8 cellular contexts compared by ENCODE assay signal in the genomic region with DNA sequence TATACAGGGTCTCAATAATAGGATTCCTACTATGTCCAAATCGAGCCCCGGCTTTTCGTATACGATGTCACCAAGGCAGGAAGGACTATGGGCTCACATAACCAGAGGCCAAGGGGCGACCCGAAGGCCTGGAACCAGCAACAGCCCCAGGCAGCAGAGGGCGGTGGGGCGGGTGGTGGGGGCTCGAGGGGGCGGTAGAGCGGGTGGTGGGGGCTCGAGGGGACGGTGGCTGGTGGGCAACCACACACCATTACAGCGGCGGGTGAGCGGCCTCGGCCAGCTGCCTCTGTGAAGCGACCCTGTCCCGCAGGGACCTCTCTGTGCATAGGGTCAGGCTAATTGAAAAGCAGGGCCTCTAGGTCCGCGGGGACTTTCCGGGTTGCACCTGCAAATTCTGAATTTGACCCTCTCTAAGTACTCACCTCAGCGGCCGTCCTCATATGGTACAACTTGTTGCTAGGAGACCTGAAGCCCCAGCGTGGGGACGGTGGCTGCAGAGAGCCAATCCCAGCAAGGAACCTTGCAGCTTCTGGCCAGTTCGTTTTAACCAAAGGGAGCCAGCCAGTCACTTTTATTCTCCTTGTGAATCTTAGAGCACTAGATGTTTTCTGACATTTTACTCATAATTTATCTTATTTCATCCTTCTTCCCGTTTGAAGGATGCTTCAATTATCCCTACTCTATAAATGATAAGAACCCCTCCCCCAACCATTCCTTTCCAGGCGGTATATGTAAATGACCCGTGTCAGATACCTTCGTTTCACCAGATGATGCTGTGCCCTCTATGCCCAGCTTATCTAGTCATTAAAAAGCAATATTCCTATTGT. TPM values are rescaled to one million over a fixed set of nuclear protein-coding genes. Genes with fewer than 3 reads are reported as not detected.
DNase-seq lines count a peak whose midpoint lies in the region; ATAC-seq and TF ChIP-seq lines count a peak whose summit lies in the region.

A gene with protein sequence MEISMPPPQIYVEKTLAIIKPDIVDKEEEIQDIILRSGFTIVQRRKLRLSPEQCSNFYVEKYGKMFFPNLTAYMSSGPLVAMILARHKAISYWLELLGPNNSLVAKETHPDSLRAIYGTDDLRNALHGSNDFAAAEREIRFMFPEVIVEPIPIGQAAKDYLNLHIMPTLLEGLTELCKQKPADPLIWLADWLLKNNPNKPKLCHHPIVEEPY (minus strand): TSS at position 480 of the 827 bp plus-strand sequence. CDS start 648 bp downstream, outside the sequence.

- H3K4me1 ChIP-seq in duodenal mucosa (ENCODE audit: control insufficient read depth in 1 of 2, insufficient read depth in 2 of 2, low read length in 2 of 2): peaks cover 0 to 6% of the 10 kb centered on the region in 2 donors
- peaks cover 9 to 13% of the 10 kb centered on the region in 2 donors for H3K4me1 ChIP-seq in left lung

- intact Hi-C loops in activated CD8-positive, alpha-beta T cell treated with anti-CD3 and anti-CD28 coated beads for 36 hours (cut with micrococcal nuclease): no loop called here
- intact Hi-C loops in left lung (cut with DNase I): loop anchor here in 1 of 2 donors (10.0 kb wide), 1 partner anchor 54 kb away; the partner anchor contains the start of gene WNT8A

- H3K36me3 Mint-ChIP-seq in activated CD8-positive, alpha-beta T cell treated with anti-CD3 and anti-CD28 coated beads for 36 hours (ENCODE audit: low read depth): no peaks in the 10 kb centered on the region
- no peaks in the 10 kb centered on the region for H3K36me3 Mint-ChIP-seq in activated CD8-positive, alpha-beta T cell treated with anti-CD3 and anti-CD28 coated beads, Interleukin-2, amount 10 ng/mL, durations not matched to agents 7 days and 5 days (ENCODE audit: low read depth)
- H3K36me3 Mint-ChIP-seq in T-helper 17 cell (ENCODE audit: low read depth): no peaks in the 10 kb centered on the region

- peaks cover 4% of the 10 kb centered on the region for H3K4me1 Mint-ChIP-seq in activated CD8-positive, alpha-beta T cell treated with anti-CD3 and anti-CD28 coated beads for 36 hours (ENCODE audit: low read depth)
- H3K4me1 Mint-ChIP-seq in activated CD8-positive, alpha-beta T cell treated with anti-CD3 and anti-CD28 coated beads, Interleukin-2, amount 10 ng/mL, durations not matched to agents 7 days and 5 days (ENCODE audit: low read depth): no peaks in the 10 kb centered on the region
- no peaks in the 10 kb centered on the region for H3K4me1 Mint-ChIP-seq in T-helper 17 cell

- CTCF ChIA-PET in activated CD8-positive, alpha-beta T cell treated with anti-CD3 and anti-CD28 coated beads for 36 hours (lab: Charles Lee): interaction anchor here (0.8 to 2.0 kb wide), 6 partner anchors 58 to 360 kb away, joined by 3 to 8 read pairs (median 5); no protein-coding TSS in a partner anchor
- CTCF ChIA-PET in activated CD8-positive, alpha-beta T cell treated with anti-CD3 and anti-CD28 coated beads, Interleukin-2, amount 10 ng/mL, durations not matched to agents 7 days and 5 days (lab: Charles Lee): interaction anchor here (0.7 to 1.7 kb wide), 4 partner anchors 14 to 379 kb away, joined by 3 to 10 read pairs (median 3); no protein-coding TSS in a partner anchor

- ATAC-seq in activated CD8-positive, alpha-beta T cell treated with anti-CD3 and anti-CD28 coated beads for 36 hours: no peak
- ATAC-seq in activated CD8-positive, alpha-beta T cell treated with anti-CD3 and anti-CD28 coated beads, Interleukin-2, amount 10 ng/mL, durations not matched to agents 7 days and 5 days: no peak
- peak; percentile 97 for ATAC-seq in left lung
- ATAC-seq in T-helper 17 cell: no peak
- no peak for ATAC-seq in GM18873 (IDR thresholded peaks at IDR 0.05; ENCODE audit: low FRiP score, unreplicated experiment)

- DNase-seq in activated CD8-positive, alpha-beta T cell treated with anti-CD3 and anti-CD28 coated beads for 36 hours: peak; percentile 28
- no peak for DNase-seq in activated CD8-positive, alpha-beta T cell treated with anti-CD3 and anti-CD28 coated beads, Interleukin-2, amount 10 ng/mL, durations not matched to agents 7 days and 5 days
- DNase-seq in NCI-H510A (lab: John Stamatoyannopoulos, UW) (peak; percentile 38), left lung (peak; percentile 75 to 85), stromal cell of bone marrow (ENCODE audit: low read depth) (peak; percentile 45), T-helper 17 cell (no peak)

- no peaks in the 10 kb centered on the region for H3K36me3 ChIP-seq in duodenal mucosa (ENCODE audit: control insufficient read depth in 1 of 2, insufficient read depth in 2 of 2, low read length in 2 of 2)
- H3K36me3 ChIP-seq in left lung: no peaks in the 10 kb centered on the region

- H3K9ac ChIP-seq in duodenal mucosa (ENCODE audit: low read depth in 1 of 2, low read length in 2 of 2): no peak within 1 kb of the TSS

- H3K27ac ChIP-seq in duodenal mucosa (ENCODE audit: low read depth, low read length) (no peak within 1 kb of the TSS), left lung (no peak within 1 kb of the TSS)

- H3K27ac Mint-ChIP-seq in activated CD8-positive, alpha-beta T cell treated with anti-CD3 and anti-CD28 coated beads for 36 hours: no peak within 1 kb of the TSS
- no peak within 1 kb of the TSS for H3K27ac Mint-ChIP-seq in activated CD8-positive, alpha-beta T cell treated with anti-CD3 and anti-CD28 coated beads, Interleukin-2, amount 10 ng/mL, durations not matched to agents 7 days and 5 days
- H3K27ac Mint-ChIP-seq in T-helper 17 cell: no peak within 1 kb of the TSS

- H3K27me3 Mint-ChIP-seq in activated CD8-positive, alpha-beta T cell treated with anti-CD3 and anti-CD28 coated beads for 36 hours: peaks cover 13% of the 10 kb centered on the region
- peaks cover 23% of the 10 kb centered on the region for H3K27me3 Mint-ChIP-seq in activated CD8-positive, alpha-beta T cell treated with anti-CD3 and anti-CD28 coated beads, Interleukin-2, amount 10 ng/mL, durations not matched to agents 7 days and 5 days (ENCODE audit: low read depth)
- H3K27me3 Mint-ChIP-seq in T-helper 17 cell: peaks cover 17% of the 10 kb centered on the region

- H3K27me3 ChIP-seq in duodenal mucosa (ENCODE audit: control insufficient read depth in 1 of 2, insufficient read depth in 2 of 2, low read length in 2 of 2): no peaks in the 10 kb centered on the region
- H3K27me3 ChIP-seq in left lung: peaks cover 0 to 27% of the 10 kb centered on the region in 2 donors

- POLR2A ChIA-PET in activated CD8-positive, alpha-beta T cell treated with anti-CD3 and anti-CD28 coated beads for 36 hours (lab: Charles Lee): interaction anchor here (0.6 kb wide), 1 partner anchor 10 kb away, joined by 4 read pairs; no protein-coding TSS in a partner anchor
- POLR2A ChIA-PET in activated CD8-positive, alpha-beta T cell treated with anti-CD3 and anti-CD28 coated beads, Interleukin-2, amount 10 ng/mL, durations not matched to agents 7 days and 5 days (lab: Charles Lee): no interaction called here

- H3K4me3 ChIP-seq in duodenal mucosa (ENCODE audit: low read depth in 1 of 2, low read length in 2 of 2) (peak within 1 kb of the TSS; percentile 60 to 64), left lung (peak within 1 kb of the TSS; percentile 49 to 59)

- no peak for TF ChIP-seq CTCF in activated CD8-positive, alpha-beta T cell treated with anti-CD3 and anti-CD28 coated beads for 36 hours (IDR thresholded peaks at IDR 0.05)
- TF ChIP-seq CTCF in left lung (IDR thresholded peaks at IDR 0.05): no peak

- H3K4me3 Mint-ChIP-seq in activated CD8-positive, alpha-beta T cell treated with anti-CD3 and anti-CD28 coated beads for 36 hours: no peak within 1 kb of the TSS
- no peak within 1 kb of the TSS for H3K4me3 Mint-ChIP-seq in activated CD8-positive, alpha-beta T cell treated with anti-CD3 and anti-CD28 coated beads, Interleukin-2, amount 10 ng/mL, durations not matched to agents 7 days and 5 days
- no peak within 1 kb of the TSS for H3K4me3 Mint-ChIP-seq in T-helper 17 cell

- no peaks in the 10 kb centered on the region for H3K9me3 Mint-ChIP-seq in activated CD8-positive, alpha-beta T cell treated with anti-CD3 and anti-CD28 coated beads for 36 hours
- H3K9me3 Mint-ChIP-seq in activated CD8-positive, alpha-beta T cell treated with anti-CD3 and anti-CD28 coated beads, Interleukin-2, amount 10 ng/mL, durations not matched to agents 7 days and 5 days (ENCODE audit: insufficient read depth): no peaks in the 10 kb centered on the region

- H3K9me3 ChIP-seq in duodenal mucosa (ENCODE audit: control insufficient read depth in 1 of 2, low read length in 2 of 2) (no peaks in the 10 kb centered on the region), left lung (no peaks in the 10 kb centered on the region), T-helper 17 cell (ENCODE audit: control insufficient read depth, low read length, poor library complexity, severe bottlenecking) (no peaks in the 10 kb centered on the region)

RNA-seq across cellular contexts. Expression of the gene that starts here (rescaled TPM):
- total RNA-seq in activated CD8-positive, alpha-beta T cell treated with anti-CD3 and anti-CD28 coated beads for 36 hours: not detected
- not detected for total RNA-seq in activated CD8-positive, alpha-beta T cell treated with anti-CD3 and anti-CD28 coated beads, Interleukin-2, amount 10 ng/mL, durations not matched to agents 7 days and 5 days
- 1 to 10 TPM; 5.9 to 7.0 TPM for total RNA-seq in left lung
- total RNA-seq in T-helper 17 cell: not detected

Comparison
In these comparisons a context has a peak if more than half of its experiments do, and no peak if none do; other contexts are left out.
1. RNA of the gene that starts here (total RNA-seq): 5.9 to 7.0 TPM in left lung; not detected in activated CD8-positive, alpha-beta T cell treated with anti-CD3 and anti-CD28 coated beads for 36 hours, not detected in activated CD8-positive, alpha-beta T cell treated with anti-CD3 and anti-CD28 coated beads, Interleukin-2, amount 10 ng/mL, durations not matched to agents 7 days and 5 days and not detected in T-helper 17 cell; every median in the first group is over 4 times any median in the second.
2. Peak in DNase-seq in activated CD8-positive, alpha-beta T cell treated with anti-CD3 and anti-CD28 coated beads for 36 hours; RNA of the gene not detected or under 1 TPM.
3. DNase-seq: peak in NCI-H510A (single experiment), left lung (2 of 2) and stromal cell of bone marrow (single experiment); none in activated CD8-positive, alpha-beta T cell treated with anti-CD3 and anti-CD28 coated beads, Interleukin-2, amount 10 ng/mL, durations not matched to agents 7 days and 5 days (single experiment) and T-helper 17 cell (0 of 3).